8 cellular contexts compared by ENCODE assay signal in genomic region chr12:104958946-104959841, GRCh38. TPM values are rescaled to one million over a fixed set of nuclear protein-coding genes. Genes with fewer than 3 reads are reported as not detected.
A peak's percentile ranks its signal among the peaks of the same experiment; 100 is the strongest.
DNase-seq lines count a peak whose midpoint lies in the region; ATAC-seq and TF ChIP-seq lines count a peak whose summit lies in the region.

No MANE protein-coding gene starts in this region.

- no peaks in the 10 kb centered on the region for H3K9me3 Mint-ChIP-seq in CD14-positive monocyte
- no peaks in the 10 kb centered on the region for H3K9me3 Mint-ChIP-seq in activated T-helper 2 cell treated with anti-CD3 and anti-CD28 coated beads, Interferon-gamma antibody, Interleukin-2, Interleukin-4, amounts not matched to agents 10 μg/mL and 5 μg/mL and 100 μg/mL, durations not matched to agents 14 hours and 24 hours and 36 hours
- no peaks in the 10 kb centered on the region for H3K9me3 Mint-ChIP-seq in stimulated activated naive CD8-positive, alpha-beta T cell treated with anti-CD3 and anti-CD28 coated beads, Interleukin-15, amount 100 ng/mL, for 72 hours

- no peak for DNase-seq in CD14-positive monocyte (ENCODE audit: low spot score)
- DNase-seq in HT-29 (ENCODE audit: low spot score), result peak; percentile 32
- no peak for DNase-seq in activated T-helper 2 cell treated with anti-CD3 and anti-CD28 coated beads, Interferon-gamma antibody, Interleukin-2, Interleukin-4, amounts not matched to agents 10 μg/mL and 5 μg/mL and 100 μg/mL, durations not matched to agents 14 hours and 24 hours and 36 hours (ENCODE audit: low spot score)
- peak; percentile 53 for DNase-seq in iris pigment epithelial cell (ENCODE audit: low read depth)
- DNase-seq in stimulated activated naive CD8-positive, alpha-beta T cell treated with anti-CD3 and anti-CD28 coated beads, Interleukin-15, amount 100 ng/mL, for 72 hours, result no peak
- DNase-seq in 8988T, result no peak

- H3K27ac Mint-ChIP-seq in CD14-positive monocyte, result peak overlapping the region in 3 of 7 donors; percentile 80 to 91 (median 85)
- peak overlapping the region; percentile 88 for H3K27ac Mint-ChIP-seq in activated T-helper 2 cell treated with anti-CD3 and anti-CD28 coated beads, Interferon-gamma antibody, Interleukin-2, Interleukin-4, amounts not matched to agents 10 μg/mL and 5 μg/mL and 100 μg/mL, durations not matched to agents 14 hours and 24 hours and 36 hours
- peak overlapping the region; percentile 72 to 78 for H3K27ac Mint-ChIP-seq in stimulated activated naive CD8-positive, alpha-beta T cell treated with anti-CD3 and anti-CD28 coated beads, Interleukin-15, amount 100 ng/mL, for 72 hours

- no peak for TF ChIP-seq CTCF in CD14-positive monocyte (IDR thresholded peaks at IDR 0.05)

- H3K36me3 Mint-ChIP-seq in CD14-positive monocyte, result peaks cover 2 to 6% of the 10 kb centered on the region in 2 donors
- no peaks in the 10 kb centered on the region for H3K36me3 Mint-ChIP-seq in activated T-helper 2 cell treated with anti-CD3 and anti-CD28 coated beads, Interferon-gamma antibody, Interleukin-2, Interleukin-4, amounts not matched to agents 10 μg/mL and 5 μg/mL and 100 μg/mL, durations not matched to agents 14 hours and 24 hours and 36 hours (ENCODE audit: low read depth)

- H3K4me3 Mint-ChIP-seq in CD14-positive monocyte, result peak overlapping the region; percentile 90 to 94
- H3K4me3 Mint-ChIP-seq in activated T-helper 2 cell treated with anti-CD3 and anti-CD28 coated beads, Interferon-gamma antibody, Interleukin-2, Interleukin-4, amounts not matched to agents 10 μg/mL and 5 μg/mL and 100 μg/mL, durations not matched to agents 14 hours and 24 hours and 36 hours (ENCODE audit: low read depth), result peak overlapping the region; percentile 87
- peak overlapping the region; percentile 87 to 93 for H3K4me3 Mint-ChIP-seq in stimulated activated naive CD8-positive, alpha-beta T cell treated with anti-CD3 and anti-CD28 coated beads, Interleukin-15, amount 100 ng/mL, for 72 hours

- H3K27me3 Mint-ChIP-seq in CD14-positive monocyte (ENCODE audit: low read depth in 3 of 3), result peaks cover 26 to 51% (median 43%) of the 10 kb centered on the region in 3 donors
- peaks cover 49% of the 10 kb centered on the region for H3K27me3 Mint-ChIP-seq in activated T-helper 2 cell treated with anti-CD3 and anti-CD28 coated beads, Interferon-gamma antibody, Interleukin-2, Interleukin-4, amounts not matched to agents 10 μg/mL and 5 μg/mL and 100 μg/mL, durations not matched to agents 14 hours and 24 hours and 36 hours (ENCODE audit: low read depth)
- H3K27me3 Mint-ChIP-seq in stimulated activated naive CD8-positive, alpha-beta T cell treated with anti-CD3 and anti-CD28 coated beads, Interleukin-15, amount 100 ng/mL, for 72 hours, result peaks cover 32% of the 10 kb centered on the region

- intact Hi-C loops in CD14-positive monocyte (cut with micrococcal nuclease), result loop anchor here in 1 of 2 donors (5.0 to 10.0 kb wide), 2 partner anchors 314 to 502 kb away; partner anchors contain the start of gene CHST11
- intact Hi-C loops in activated T-helper 2 cell treated with anti-CD3 and anti-CD28 coated beads, Interferon-gamma antibody, Interleukin-2, Interleukin-4, amounts not matched to agents 10 μg/mL and 5 μg/mL and 100 μg/mL, durations not matched to agents 14 hours and 24 hours and 36 hours (cut with micrococcal nuclease), result loop anchor here (1.0 to 10.0 kb wide), 4 partner anchors 27 to 277 kb away; partner anchors contain the start of gene NOPCHAP1

- peaks cover 24% of the 10 kb centered on the region for H3K4me1 Mint-ChIP-seq in CD14-positive monocyte
- H3K4me1 Mint-ChIP-seq in activated T-helper 2 cell treated with anti-CD3 and anti-CD28 coated beads, Interferon-gamma antibody, Interleukin-2, Interleukin-4, amounts not matched to agents 10 μg/mL and 5 μg/mL and 100 μg/mL, durations not matched to agents 14 hours and 24 hours and 36 hours (ENCODE audit: low read depth), result peaks cover 21% of the 10 kb centered on the region
- H3K4me1 Mint-ChIP-seq in stimulated activated naive CD8-positive, alpha-beta T cell treated with anti-CD3 and anti-CD28 coated beads, Interleukin-15, amount 100 ng/mL, for 72 hours, result peaks cover 24% of the 10 kb centered on the region

- ATAC-seq in stimulated activated naive CD8-positive, alpha-beta T cell treated with anti-CD3 and anti-CD28 coated beads, Interleukin-15, amount 100 ng/mL, for 72 hours, result no peak
- ATAC-seq in GM18861 (IDR thresholded peaks at IDR 0.05; ENCODE audit: unreplicated experiment), result no peak
- ATAC-seq in GM21717 (IDR thresholded peaks at IDR 0.05; ENCODE audit: unreplicated experiment), result no peak

RNA-seq across cellular contexts. Expression of gene SLC41A2, which starts 1.1 kb away (rescaled TPM):
- under 1 TPM in 1 of 2 donors, not detected in 1; 0.27 TPM for polyA plus RNA-seq in CD14-positive monocyte
- total RNA-seq in HT-29 (2014; rRNA removed; shearing (Covaris generic)), result 33.2 and 33.4 TPM in 2 replicates
- 4.3 and 8.2 TPM in 2 replicates for total RNA-seq in activated T-helper 2 cell treated with anti-CD3 and anti-CD28 coated beads, Interferon-gamma antibody, Interleukin-2, Interleukin-4, amounts not matched to agents 10 μg/mL and 5 μg/mL and 100 μg/mL, durations not matched to agents 14 hours and 24 hours and 36 hours

RNA-seq across cellular contexts. Expression of gene NOPCHAP1, which starts 26.9 kb away (rescaled TPM):
- 10 to 100 TPM; 12.0 to 14.0 TPM for polyA plus RNA-seq in CD14-positive monocyte
- total RNA-seq in HT-29 (2014; rRNA removed; shearing (Covaris generic)), result 23.5 and 24.1 TPM in 2 replicates
- total RNA-seq in activated T-helper 2 cell treated with anti-CD3 and anti-CD28 coated beads, Interferon-gamma antibody, Interleukin-2, Interleukin-4, amounts not matched to agents 10 μg/mL and 5 μg/mL and 100 μg/mL, durations not matched to agents 14 hours and 24 hours and 36 hours, result 25.2 and 29.6 TPM in 2 replicates

Comparison
In these comparisons a context has a peak if more than half of its experiments do, and no peak if none do; other contexts are left out.
1. DNase-seq: peak in HT-29 (single experiment) and iris pigment epithelial cell (single experiment); none in CD14-positive monocyte (single experiment), activated T-helper 2 cell treated with anti-CD3 and anti-CD28 coated beads, Interferon-gamma antibody, Interleukin-2, Interleukin-4, amounts not matched to agents 10 μg/mL and 5 μg/mL and 100 μg/mL, durations not matched to agents 14 hours and 24 hours and 36 hours (single experiment), stimulated activated naive CD8-positive, alpha-beta T cell treated with anti-CD3 and anti-CD28 coated beads, Interleukin-15, amount 100 ng/mL, for 72 hours (0 of 2) and 8988T (single experiment).
2. Peak in every context shown above with its lines, with median percentiles within 50 percentile points of each other: H3K4me3 Mint-ChIP-seq.